1 cellular context compared by ENCODE assay signal in genomic region chr18:36960038-36960437, GRCh38.
TF ChIP-seq lines count a peak whose summit lies in the region.

No MANE protein-coding gene starts in this region.

TF ChIP-seq in WTC11, 78 proteins besides CTCF, POLR2A, EP300 and RAD21 (continued from another document):
- TF ChIP-seq, protein P1, sequence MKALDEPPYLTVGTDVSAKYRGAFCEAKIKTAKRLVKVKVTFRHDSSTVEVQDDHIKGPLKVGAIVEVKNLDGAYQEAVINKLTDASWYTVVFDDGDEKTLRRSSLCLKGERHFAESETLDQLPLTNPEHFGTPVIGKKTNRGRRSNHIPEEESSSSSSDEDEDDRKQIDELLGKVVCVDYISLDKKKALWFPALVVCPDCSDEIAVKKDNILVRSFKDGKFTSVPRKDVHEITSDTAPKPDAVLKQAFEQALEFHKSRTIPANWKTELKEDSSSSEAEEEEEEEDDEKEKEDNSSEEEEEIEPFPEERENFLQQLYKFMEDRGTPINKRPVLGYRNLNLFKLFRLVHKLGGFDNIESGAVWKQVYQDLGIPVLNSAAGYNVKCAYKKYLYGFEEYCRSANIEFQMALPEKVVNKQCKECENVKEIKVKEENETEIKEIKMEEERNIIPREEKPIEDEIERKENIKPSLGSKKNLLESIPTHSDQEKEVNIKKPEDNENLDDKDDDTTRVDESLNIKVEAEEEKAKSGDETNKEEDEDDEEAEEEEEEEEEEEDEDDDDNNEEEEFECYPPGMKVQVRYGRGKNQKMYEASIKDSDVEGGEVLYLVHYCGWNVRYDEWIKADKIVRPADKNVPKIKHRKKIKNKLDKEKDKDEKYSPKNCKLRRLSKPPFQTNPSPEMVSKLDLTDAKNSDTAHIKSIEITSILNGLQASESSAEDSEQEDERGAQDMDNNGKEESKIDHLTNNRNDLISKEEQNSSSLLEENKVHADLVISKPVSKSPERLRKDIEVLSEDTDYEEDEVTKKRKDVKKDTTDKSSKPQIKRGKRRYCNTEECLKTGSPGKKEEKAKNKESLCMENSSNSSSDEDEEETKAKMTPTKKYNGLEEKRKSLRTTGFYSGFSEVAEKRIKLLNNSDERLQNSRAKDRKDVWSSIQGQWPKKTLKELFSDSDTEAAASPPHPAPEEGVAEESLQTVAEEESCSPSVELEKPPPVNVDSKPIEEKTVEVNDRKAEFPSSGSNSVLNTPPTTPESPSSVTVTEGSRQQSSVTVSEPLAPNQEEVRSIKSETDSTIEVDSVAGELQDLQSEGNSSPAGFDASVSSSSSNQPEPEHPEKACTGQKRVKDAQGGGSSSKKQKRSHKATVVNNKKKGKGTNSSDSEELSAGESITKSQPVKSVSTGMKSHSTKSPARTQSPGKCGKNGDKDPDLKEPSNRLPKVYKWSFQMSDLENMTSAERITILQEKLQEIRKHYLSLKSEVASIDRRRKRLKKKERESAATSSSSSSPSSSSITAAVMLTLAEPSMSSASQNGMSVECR (CRISPR knock-in tag; IDR thresholded peaks at IDR 0.05; ENCODE audit: borderline replicate concordance), result no peak
- TF ChIP-seq TP53 (CRISPR knock-in tag; IDR thresholded peaks at IDR 0.05) (no peak), ZNF232 (CRISPR knock-in tag; IDR thresholded peaks at IDR 0.05) (no peak)
- TF ChIP-seq, protein P2, sequence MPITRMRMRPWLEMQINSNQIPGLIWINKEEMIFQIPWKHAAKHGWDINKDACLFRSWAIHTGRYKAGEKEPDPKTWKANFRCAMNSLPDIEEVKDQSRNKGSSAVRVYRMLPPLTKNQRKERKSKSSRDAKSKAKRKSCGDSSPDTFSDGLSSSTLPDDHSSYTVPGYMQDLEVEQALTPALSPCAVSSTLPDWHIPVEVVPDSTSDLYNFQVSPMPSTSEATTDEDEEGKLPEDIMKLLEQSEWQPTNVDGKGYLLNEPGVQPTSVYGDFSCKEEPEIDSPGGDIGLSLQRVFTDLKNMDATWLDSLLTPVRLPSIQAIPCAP (CRISPR knock-in tag; IDR thresholded peaks at IDR 0.05), result no peak
TF ChIP-seq in WTC11: peak in this region for 0.
